In genomic region chr9:105401651-105402050, GRCh38 we compare ENCODE assay signal across 11 cellular contexts. TPM values are rescaled to one million over a fixed set of nuclear protein-coding genes. Genes with fewer than 3 reads are reported as not detected.
DNase-seq lines count a peak whose midpoint lies in the region; ATAC-seq lines count a peak whose summit lies in the region.
"Had no signal": no experiment of that assay in that cellular context is flagged by ENCODE, and none has a peak within 500 bp of the region (broad histone marks: within the 10 kb centered on the region; RNA-seq: fewer than 3 reads in every experiment).

No MANE protein-coding gene starts in this region.

- no peaks in the 10 kb centered on the region for H3K9me3 ChIP-seq in SJCRH30 (replicated peaks)

- H3K36me3 ChIP-seq in SJCRH30: no peaks in the 10 kb centered on the region

- H3K27ac ChIP-seq in SJCRH30: no peak overlapping the region

- H3K4me1 ChIP-seq in SJCRH30: peaks cover 11% of the 10 kb centered on the region

- no peak overlapping the region for H3K4me3 ChIP-seq in SJCRH30

- peak; percentile 1 for DNase-seq in NCI-H510A treated with DMSO at 0.1 percent for 48 hours (lab: John Stamatoyannopoulos, UW)
- no peak for DNase-seq in NCI-H510A (lab: John Stamatoyannopoulos, UW)
- peak; percentile 43 for DNase-seq in RKO (ENCODE audit: low spot score)
- DNase-seq in fibroblast of peridontal ligament (ENCODE audit: extremely low read depth): peak; percentile 63
- DNase-seq in retina: peak; percentile 22
- no peak for DNase-seq in SJCRH30
- DNase-seq in GF-D8 (lab: John Stamatoyannopoulos, UW): no peak
- DNase-seq: activated CD8-positive, alpha-beta T cell treated with anti-CD3 and anti-CD28 coated beads, Interleukin-2, amount 10 ng/mL, durations not matched to agents 7 days and 5 days; KG1; stimulated activated CD4-positive, alpha-beta T cell treated with anti-CD3 and anti-CD28 coated beads, Interleukin-12 subunit alpha, Interleukin-12 subunit beta, amount 100 ng/mL, for 4 hours had no signal

- H3K27me3 ChIP-seq in SJCRH30: no peaks in the 10 kb centered on the region; the same call in 1 of the 2 replicates

- ATAC-seq in HG03565 (IDR thresholded peaks at IDR 0.05; ENCODE audit: unreplicated experiment): no peak
- ATAC-seq: activated CD8-positive, alpha-beta T cell treated with anti-CD3 and anti-CD28 coated beads, Interleukin-2, amount 10 ng/mL, durations not matched to agents 7 days and 5 days had no signal

RNA-seq across cellular contexts. Expression of gene FSD1L, which starts 46.2 kb away (rescaled TPM):
- 3.1 and 6.4 TPM in 2 replicates for total RNA-seq in SJCRH30 (2014; rRNA removed; shearing (Covaris generic))

Comparison
In these comparisons a context has a peak if more than half of its experiments do, and no peak if none do; other contexts are left out.
1. DNase-seq: peak in NCI-H510A treated with DMSO at 0.1 percent for 48 hours (single experiment), RKO (single experiment), fibroblast of peridontal ligament (single experiment) and retina (single experiment); none in NCI-H510A (single experiment), SJCRH30 (0 of 2) and GF-D8 (single experiment).